12 cellular contexts compared by ENCODE assay signal in genomic region chr1:35567947-35568558, GRCh38.
"Had no signal": no experiment of that assay in that cellular context is flagged by ENCODE, and none has a peak within 500 bp of the region (broad histone marks: within the 10 kb centered on the region; RNA-seq: fewer than 3 reads in every experiment).

No MANE protein-coding gene starts in this region.

- H3K4me3 ChIP-seq: mucosa of descending colon, pancreas, thoracic aorta had no signal

- H3K4me3 Mint-ChIP-seq: activated naive CD8-positive, alpha-beta T cell treated with anti-CD3 and anti-CD28 coated beads for 36 hours; activated T-cell treated with anti-CD3 and anti-CD28 coated beads, Interleukin-2, amount 50 U/mL, for 4 hours; effector memory CD8-positive, alpha-beta T cell; naive thymus-derived CD4-positive, alpha-beta T cell; stimulated activated effector memory CD8-positive, alpha-beta T cell treated with anti-CD3 and anti-CD28 coated beads, Interleukin-12 subunit alpha, Interleukin-12 subunit beta, amount 100 ng/mL, for 72 hours; T-helper 2 cell treated with Interferon-gamma antibody and Interleukin-4, amounts not matched to agents 5 μg/mL and 100 μg/mL, for 36 hours had no signal

- H3K9me3 ChIP-seq: mucosa of descending colon, pancreas, thoracic aorta had no signal

- H3K27me3 ChIP-seq: pancreas had no signal

- DNase-seq: activated naive CD8-positive, alpha-beta T cell treated with anti-CD3 and anti-CD28 coated beads for 36 hours; activated T-cell treated with anti-CD3 and anti-CD28 coated beads, Interleukin-2, amount 50 U/mL, for 4 hours; left colon; mucosa of descending colon; stimulated activated CD4-positive, alpha-beta T cell treated with anti-CD3 and anti-CD28 coated beads, Interleukin-2, amount 100 ng/mL, for 24 hours had no signal

- H3K27me3 Mint-ChIP-seq: activated naive CD8-positive, alpha-beta T cell treated with anti-CD3 and anti-CD28 coated beads for 36 hours; effector memory CD8-positive, alpha-beta T cell had no signal

- H3K9me3 Mint-ChIP-seq: activated naive CD8-positive, alpha-beta T cell treated with anti-CD3 and anti-CD28 coated beads for 36 hours; activated T-cell treated with anti-CD3 and anti-CD28 coated beads, Interleukin-2, amount 50 U/mL, for 4 hours; effector memory CD8-positive, alpha-beta T cell; naive thymus-derived CD4-positive, alpha-beta T cell; stimulated activated effector memory CD8-positive, alpha-beta T cell treated with anti-CD3 and anti-CD28 coated beads, Interleukin-12 subunit alpha, Interleukin-12 subunit beta, amount 100 ng/mL, for 72 hours; T-helper 2 cell treated with Interferon-gamma antibody and Interleukin-4, amounts not matched to agents 5 μg/mL and 100 μg/mL, for 36 hours had no signal

- H3K36me3 ChIP-seq: pancreas had no signal

- H3K27ac Mint-ChIP-seq: activated naive CD8-positive, alpha-beta T cell treated with anti-CD3 and anti-CD28 coated beads for 36 hours; effector memory CD8-positive, alpha-beta T cell; naive thymus-derived CD4-positive, alpha-beta T cell; stimulated activated effector memory CD8-positive, alpha-beta T cell treated with anti-CD3 and anti-CD28 coated beads, Interleukin-12 subunit alpha, Interleukin-12 subunit beta, amount 100 ng/mL, for 72 hours; T-helper 2 cell treated with Interferon-gamma antibody and Interleukin-4, amounts not matched to agents 5 μg/mL and 100 μg/mL, for 36 hours had no signal

- H3K27ac ChIP-seq: brain microvascular endothelial cell, pancreas, thoracic aorta had no signal

- H3K4me1 ChIP-seq: pancreas had no signal
